2 cellular contexts compared by ENCODE assay signal in the genomic region with DNA sequence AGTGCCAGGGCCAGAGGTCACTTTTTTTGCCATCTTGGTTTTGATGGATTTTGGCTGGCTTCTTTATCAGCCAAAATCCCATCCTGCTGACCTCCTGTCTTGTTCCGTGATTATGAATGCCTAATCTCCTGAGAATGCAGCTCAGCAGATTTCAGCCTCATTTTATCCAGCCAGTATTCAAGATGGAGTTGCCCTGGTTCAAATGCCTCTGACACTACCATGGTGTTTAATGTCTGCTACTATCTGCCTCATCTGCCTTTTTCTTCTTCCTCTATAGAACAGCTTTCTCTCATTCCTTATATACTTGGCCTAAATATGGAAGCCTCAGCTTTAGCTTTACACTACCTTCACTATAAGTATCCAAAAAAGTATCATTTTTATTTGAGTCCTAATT.
TF ChIP-seq lines count a peak whose summit lies in the region.

No MANE protein-coding gene starts in this region.

TF ChIP-seq in GM23338, 12 proteins besides CTCF, POLR2A, EP300 and RAD21 (continues in another document):
- TF ChIP-seq EZH2 (IDR thresholded peaks at IDR 0.05; ENCODE audit: low read depth, unreplicated experiment) (no peak), POLR2AphosphoS5 (IDR thresholded peaks at IDR 0.05; ENCODE audit: low read depth) (no peak), ZNF114 (CRISPR knock-in tag; IDR thresholded peaks at IDR 0.05) (no peak), ZNF331 (CRISPR knock-in tag; IDR thresholded peaks at IDR 0.05; ENCODE audit: low read depth) (no peak), JUNB (IDR thresholded peaks at IDR 0.05; ENCODE audit: unreplicated experiment) (no peak), NANOG (IDR thresholded peaks at IDR 0.05; ENCODE audit: borderline replicate concordance) (no peak), CREB1 (CRISPR knock-in tag; IDR thresholded peaks at IDR 0.05; ENCODE audit: low read depth) (no peak)
- TF ChIP-seq, protein P1, sequence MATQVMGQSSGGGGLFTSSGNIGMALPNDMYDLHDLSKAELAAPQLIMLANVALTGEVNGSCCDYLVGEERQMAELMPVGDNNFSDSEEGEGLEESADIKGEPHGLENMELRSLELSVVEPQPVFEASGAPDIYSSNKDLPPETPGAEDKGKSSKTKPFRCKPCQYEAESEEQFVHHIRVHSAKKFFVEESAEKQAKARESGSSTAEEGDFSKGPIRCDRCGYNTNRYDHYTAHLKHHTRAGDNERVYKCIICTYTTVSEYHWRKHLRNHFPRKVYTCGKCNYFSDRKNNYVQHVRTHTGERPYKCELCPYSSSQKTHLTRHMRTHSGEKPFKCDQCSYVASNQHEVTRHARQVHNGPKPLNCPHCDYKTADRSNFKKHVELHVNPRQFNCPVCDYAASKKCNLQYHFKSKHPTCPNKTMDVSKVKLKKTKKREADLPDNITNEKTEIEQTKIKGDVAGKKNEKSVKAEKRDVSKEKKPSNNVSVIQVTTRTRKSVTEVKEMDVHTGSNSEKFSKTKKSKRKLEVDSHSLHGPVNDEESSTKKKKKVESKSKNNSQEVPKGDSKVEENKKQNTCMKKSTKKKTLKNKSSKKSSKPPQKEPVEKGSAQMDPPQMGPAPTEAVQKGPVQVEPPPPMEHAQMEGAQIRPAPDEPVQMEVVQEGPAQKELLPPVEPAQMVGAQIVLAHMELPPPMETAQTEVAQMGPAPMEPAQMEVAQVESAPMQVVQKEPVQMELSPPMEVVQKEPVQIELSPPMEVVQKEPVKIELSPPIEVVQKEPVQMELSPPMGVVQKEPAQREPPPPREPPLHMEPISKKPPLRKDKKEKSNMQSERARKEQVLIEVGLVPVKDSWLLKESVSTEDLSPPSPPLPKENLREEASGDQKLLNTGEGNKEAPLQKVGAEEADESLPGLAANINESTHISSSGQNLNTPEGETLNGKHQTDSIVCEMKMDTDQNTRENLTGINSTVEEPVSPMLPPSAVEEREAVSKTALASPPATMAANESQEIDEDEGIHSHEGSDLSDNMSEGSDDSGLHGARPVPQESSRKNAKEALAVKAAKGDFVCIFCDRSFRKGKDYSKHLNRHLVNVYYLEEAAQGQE (IDR thresholded peaks at IDR 0.05; ENCODE audit: unreplicated experiment): no peak
- TF ChIP-seq, protein P2, sequence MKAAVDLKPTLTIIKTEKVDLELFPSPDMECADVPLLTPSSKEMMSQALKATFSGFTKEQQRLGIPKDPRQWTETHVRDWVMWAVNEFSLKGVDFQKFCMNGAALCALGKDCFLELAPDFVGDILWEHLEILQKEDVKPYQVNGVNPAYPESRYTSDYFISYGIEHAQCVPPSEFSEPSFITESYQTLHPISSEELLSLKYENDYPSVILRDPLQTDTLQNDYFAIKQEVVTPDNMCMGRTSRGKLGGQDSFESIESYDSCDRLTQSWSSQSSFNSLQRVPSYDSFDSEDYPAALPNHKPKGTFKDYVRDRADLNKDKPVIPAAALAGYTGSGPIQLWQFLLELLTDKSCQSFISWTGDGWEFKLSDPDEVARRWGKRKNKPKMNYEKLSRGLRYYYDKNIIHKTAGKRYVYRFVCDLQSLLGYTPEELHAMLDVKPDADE (IDR thresholded peaks at IDR 0.05): no peak
- TF ChIP-seq, protein P3, sequence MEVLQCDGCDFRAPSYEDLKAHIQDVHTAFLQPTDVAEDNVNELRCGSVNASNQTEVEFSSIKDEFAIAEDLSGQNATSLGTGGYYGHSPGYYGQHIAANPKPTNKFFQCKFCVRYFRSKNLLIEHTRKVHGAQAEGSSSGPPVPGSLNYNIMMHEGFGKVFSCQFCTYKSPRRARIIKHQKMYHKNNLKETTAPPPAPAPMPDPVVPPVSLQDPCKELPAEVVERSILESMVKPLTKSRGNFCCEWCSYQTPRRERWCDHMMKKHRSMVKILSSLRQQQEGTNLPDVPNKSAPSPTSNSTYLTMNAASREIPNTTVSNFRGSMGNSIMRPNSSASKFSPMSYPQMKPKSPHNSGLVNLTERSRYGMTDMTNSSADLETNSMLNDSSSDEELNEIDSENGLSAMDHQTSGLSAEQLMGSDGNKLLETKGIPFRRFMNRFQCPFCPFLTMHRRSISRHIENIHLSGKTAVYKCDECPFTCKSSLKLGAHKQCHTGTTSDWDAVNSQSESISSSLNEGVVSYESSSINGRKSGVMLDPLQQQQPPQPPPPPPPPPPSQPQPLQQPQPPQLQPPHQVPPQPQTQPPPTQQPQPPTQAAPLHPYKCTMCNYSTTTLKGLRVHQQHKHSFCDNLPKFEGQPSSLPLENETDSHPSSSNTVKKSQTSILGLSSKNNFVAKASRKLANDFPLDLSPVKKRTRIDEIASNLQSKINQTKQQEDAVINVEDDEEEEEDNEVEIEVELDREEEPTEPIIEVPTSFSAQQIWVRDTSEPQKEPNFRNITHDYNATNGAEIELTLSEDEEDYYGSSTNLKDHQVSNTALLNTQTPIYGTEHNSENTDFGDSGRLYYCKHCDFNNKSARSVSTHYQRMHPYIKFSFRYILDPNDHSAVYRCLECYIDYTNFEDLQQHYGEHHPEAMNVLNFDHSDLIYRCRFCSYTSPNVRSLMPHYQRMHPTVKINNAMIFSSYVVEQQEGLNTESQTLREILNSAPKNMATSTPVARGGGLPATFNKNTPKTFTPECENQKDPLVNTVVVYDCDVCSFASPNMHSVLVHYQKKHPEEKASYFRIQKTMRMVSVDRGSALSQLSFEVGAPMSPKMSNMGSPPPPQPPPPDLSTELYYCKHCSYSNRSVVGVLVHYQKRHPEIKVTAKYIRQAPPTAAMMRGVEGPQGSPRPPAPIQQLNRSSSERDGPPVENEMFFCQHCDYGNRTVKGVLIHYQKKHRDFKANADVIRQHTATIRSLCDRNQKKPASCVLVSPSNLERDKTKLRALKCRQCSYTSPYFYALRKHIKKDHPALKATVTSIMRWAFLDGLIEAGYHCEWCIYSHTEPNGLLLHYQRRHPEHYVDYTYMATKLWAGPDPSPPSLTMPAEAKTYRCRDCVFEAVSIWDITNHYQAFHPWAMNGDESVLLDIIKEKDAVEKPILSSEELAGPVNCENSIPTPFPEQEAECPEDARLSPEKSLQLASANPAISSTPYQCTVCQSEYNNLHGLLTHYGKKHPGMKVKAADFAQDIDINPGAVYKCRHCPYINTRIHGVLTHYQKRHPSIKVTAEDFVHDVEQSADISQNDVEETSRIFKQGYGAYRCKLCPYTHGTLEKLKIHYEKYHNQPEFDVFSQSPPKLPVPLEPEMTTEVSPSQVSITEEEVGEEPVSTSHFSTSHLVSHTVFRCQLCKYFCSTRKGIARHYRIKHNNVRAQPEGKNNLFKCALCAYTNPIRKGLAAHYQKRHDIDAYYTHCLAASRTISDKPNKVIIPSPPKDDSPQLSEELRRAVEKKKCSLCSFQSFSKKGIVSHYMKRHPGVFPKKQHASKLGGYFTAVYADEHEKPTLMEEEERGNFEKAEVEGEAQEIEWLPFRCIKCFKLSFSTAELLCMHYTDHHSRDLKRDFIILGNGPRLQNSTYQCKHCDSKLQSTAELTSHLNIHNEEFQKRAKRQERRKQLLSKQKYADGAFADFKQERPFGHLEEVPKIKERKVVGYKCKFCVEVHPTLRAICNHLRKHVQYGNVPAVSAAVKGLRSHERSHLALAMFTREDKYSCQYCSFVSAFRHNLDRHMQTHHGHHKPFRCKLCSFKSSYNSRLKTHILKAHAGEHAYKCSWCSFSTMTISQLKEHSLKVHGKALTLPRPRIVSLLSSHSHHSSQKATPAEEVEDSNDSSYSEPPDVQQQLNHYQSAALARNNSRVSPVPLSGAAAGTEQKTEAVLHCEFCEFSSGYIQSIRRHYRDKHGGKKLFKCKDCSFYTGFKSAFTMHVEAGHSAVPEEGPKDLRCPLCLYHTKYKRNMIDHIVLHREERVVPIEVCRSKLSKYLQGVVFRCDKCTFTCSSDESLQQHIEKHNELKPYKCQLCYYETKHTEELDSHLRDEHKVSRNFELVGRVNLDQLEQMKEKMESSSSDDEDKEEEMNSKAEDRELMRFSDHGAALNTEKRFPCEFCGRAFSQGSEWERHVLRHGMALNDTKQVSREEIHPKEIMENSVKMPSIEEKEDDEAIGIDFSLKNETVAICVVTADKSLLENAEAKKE (CRISPR knock-in tag; IDR thresholded peaks at IDR 0.05): no peak

TF ChIP-seq in H1, 55 proteins besides CTCF, POLR2A, EP300 and RAD21:
- TF ChIP-seq PHF8 (conservative IDR thresholded peaks at IDR 0.05; ENCODE audit: low read depth, low read length) (no peak), HDAC2 (IDR thresholded peaks at IDR 0.05; ENCODE audit: borderline replicate concordance in 1 of 2, low read depth in 2 of 2, low read length in 2 of 2) (no peak), TBP (IDR thresholded peaks at IDR 0.05; ENCODE audit: low read depth, low read length) (no peak), HDAC6 (IDR thresholded peaks at IDR 0.05; ENCODE audit: low read depth, low read length) (no peak), CREB1 (IDR thresholded peaks at IDR 0.05) (no peak), RNF2 (IDR thresholded peaks at IDR 0.05; ENCODE audit: borderline replicate concordance, low read depth, low read length, missing control alignments, poor library complexity, severe bottlenecking) (no peak), RFX5 (IDR thresholded peaks at IDR 0.05; ENCODE audit: borderline replicate concordance, low read depth, low read length) (no peak), MAFK (IDR thresholded peaks at IDR 0.05; ENCODE audit: low read depth, low read length) (no peak), CTBP2 (IDR thresholded peaks at IDR 0.05; ENCODE audit: borderline replicate concordance, insufficient read depth, insufficient read length, low read length) (no peak), POU5F1 (IDR thresholded peaks at IDR 0.05; ENCODE audit: low read depth, low read length) (no peak), CBX8 (IDR thresholded peaks at IDR 0.05; ENCODE audit: borderline replicate concordance, low read depth, low read length) (no peak), POLR2AphosphoS5 (IDR thresholded peaks at IDR 0.05; ENCODE audit: low read depth, low read length) (no peak), KDM4A (IDR thresholded peaks at IDR 0.05; ENCODE audit: low read depth, low read length, severe bottlenecking) (no peak), CEBPB (IDR thresholded peaks at IDR 0.05; ENCODE audit: low read depth, low read length) (no peak)
- TF ChIP-seq, protein P4, sequence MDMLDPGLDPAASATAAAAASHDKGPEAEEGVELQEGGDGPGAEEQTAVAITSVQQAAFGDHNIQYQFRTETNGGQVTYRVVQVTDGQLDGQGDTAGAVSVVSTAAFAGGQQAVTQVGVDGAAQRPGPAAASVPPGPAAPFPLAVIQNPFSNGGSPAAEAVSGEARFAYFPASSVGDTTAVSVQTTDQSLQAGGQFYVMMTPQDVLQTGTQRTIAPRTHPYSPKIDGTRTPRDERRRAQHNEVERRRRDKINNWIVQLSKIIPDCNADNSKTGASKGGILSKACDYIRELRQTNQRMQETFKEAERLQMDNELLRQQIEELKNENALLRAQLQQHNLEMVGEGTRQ (IDR thresholded peaks at IDR 0.05; ENCODE audit: low read length): no peak
- TF ChIP-seq, protein P5, sequence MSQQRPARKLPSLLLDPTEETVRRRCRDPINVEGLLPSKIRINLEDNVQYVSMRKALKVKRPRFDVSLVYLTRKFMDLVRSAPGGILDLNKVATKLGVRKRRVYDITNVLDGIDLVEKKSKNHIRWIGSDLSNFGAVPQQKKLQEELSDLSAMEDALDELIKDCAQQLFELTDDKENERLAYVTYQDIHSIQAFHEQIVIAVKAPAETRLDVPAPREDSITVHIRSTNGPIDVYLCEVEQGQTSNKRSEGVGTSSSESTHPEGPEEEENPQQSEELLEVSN (IDR thresholded peaks at IDR 0.05): no peak
- TF ChIP-seq, protein P6, sequence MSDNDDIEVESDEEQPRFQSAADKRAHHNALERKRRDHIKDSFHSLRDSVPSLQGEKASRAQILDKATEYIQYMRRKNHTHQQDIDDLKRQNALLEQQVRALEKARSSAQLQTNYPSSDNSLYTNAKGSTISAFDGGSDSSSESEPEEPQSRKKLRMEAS (IDR thresholded peaks at IDR 0.05): no peak
